21 cellular contexts compared by ENCODE assay signal in the genomic region with DNA sequence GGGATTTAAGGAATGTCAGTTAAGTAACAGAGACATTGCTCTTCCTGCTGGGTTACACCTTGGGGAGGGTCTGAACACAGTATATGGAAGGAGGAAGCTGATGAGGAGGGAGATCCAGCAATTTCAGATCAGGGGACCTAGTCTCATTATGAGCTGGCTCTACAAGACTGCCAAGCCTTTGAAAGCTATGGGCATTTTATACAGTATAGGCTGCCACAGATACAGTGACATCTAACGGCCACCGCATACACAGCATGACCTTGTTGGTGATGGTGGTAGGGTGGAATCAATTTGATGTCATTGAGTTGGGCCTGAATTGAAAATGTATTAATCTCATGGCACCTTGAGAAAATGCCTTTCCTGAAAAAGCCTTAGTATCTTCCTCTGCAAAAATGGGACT. TPM values are rescaled to one million over a fixed set of nuclear protein-coding genes. Genes with fewer than 3 reads are reported as not detected.
DNase-seq lines count a peak whose midpoint lies in the region; ATAC-seq and TF ChIP-seq lines count a peak whose summit lies in the region.
"Had no signal": no experiment of that assay in that cellular context is flagged by ENCODE, and none has a peak within 500 bp of the region (broad histone marks: within the 10 kb centered on the region; RNA-seq: fewer than 3 reads in every experiment).

No MANE protein-coding gene starts in this region.

- H3K4me2 ChIP-seq in IMR-90 (ENCODE audit: low read depth, low read length) (no peak overlapping the region), OCI-LY1 (ENCODE audit: low read length) (no peak overlapping the region)
- H3K4me2 ChIP-seq: BLaER1 had no signal

- no peak overlapping the region for H3K9ac ChIP-seq in IMR-90 (ENCODE audit: low read depth, low read length)
- no peak overlapping the region for H3K9ac ChIP-seq in OCI-LY1 (ENCODE audit: low read length)
- H3K9ac ChIP-seq: BLaER1 had no signal

- H3K9me1 ChIP-seq in IMR-90 (ENCODE audit: insufficient read depth, low read length) = no peaks in the 10 kb centered on the region

- no peak overlapping the region for H4K8ac ChIP-seq in IMR-90 (ENCODE audit: low read depth in 2 of 2, low read length in 2 of 2)

- TF ChIP-seq RAD21 in IMR-90 (IDR thresholded peaks at IDR 0.05; ENCODE audit: low read length) = no peak

- H3K9me3 ChIP-seq in IMR-90 (ENCODE audit: control insufficient read depth, insufficient read depth, low read length) (peaks cover 8% of the 10 kb centered on the region; the same call in 1 of the 2 replicates), OCI-LY1 (ENCODE audit: low read length) (no peaks in the 10 kb centered on the region), WERI-Rb-1 (ENCODE audit: severe bottlenecking) (peaks cover 5% of the 10 kb centered on the region)
- H3K9me3 ChIP-seq: SJCRH30 had no signal

- no peak overlapping the region for H3K14ac ChIP-seq in IMR-90 (replicated peaks; ENCODE audit: low read depth, low read length)

- dilution Hi-C loops in IMR-90 (cut with HindIII; ENCODE audit: low sequenced_read_pairs, unreplicated experiment) = no loop called here

- H3K56ac ChIP-seq in IMR-90 (ENCODE audit: extremely low read depth, insufficient read depth, low read length) = no peak overlapping the region

- no peak overlapping the region for H3K4me3 ChIP-seq in IMR-90 (ENCODE audit: insufficient read depth, low read depth, low read length)
- H3K4me3 ChIP-seq in OCI-LY1 (ENCODE audit: low read depth, low read length, poor library complexity, severe bottlenecking) = no peak overlapping the region
- H3K4me3 ChIP-seq in WERI-Rb-1 (ENCODE audit: low read depth, low read length) = no peak overlapping the region
- H3K4me3 ChIP-seq: BLaER1, SJCRH30 had no signal

- H4K5ac ChIP-seq in IMR-90 (ENCODE audit: low read depth, low read length) = no peak overlapping the region

- no peak for DNase-seq in IMR-90
- DNase-seq in WERI-Rb-1 = no peak
- no peak for DNase-seq in COLO668 (lab: John Stamatoyannopoulos, UW; ENCODE audit: unreplicated experiment)
- DNase-seq in activated gamma-delta T cell (lab: John Stamatoyannopoulos, UW) = no peak
- DNase-seq: ACHN; CD4-positive, alpha-beta memory T cell; DMS153; GDM1; KG1; NCI-H1105 treated with DMSO at 0.1 percent for 48 hours; NCI-H2029 treated with DMSO at 0.1 percent for 48 hours; NCI-H2171; NCI-H345; NCI-H524 treated with DMSO at 0.1 percent for 48 hours; SJCRH30; T-helper 17 cell had no signal

- no CpG with 5 or more reads among the region's 2 CpGs for WGBS in IMR-90 (ENCODE audit: extremely low coverage in 2 of 2, insufficient read length in 1 of 2), 2 experiments

- peak overlapping the region; percentile 73; the same call in 1 of the 2 replicates for H2BK120ac ChIP-seq in IMR-90 (ENCODE audit: low read depth, low read length)

- H2AK5ac ChIP-seq in IMR-90 (ENCODE audit: low read depth, low read length) = no peak overlapping the region

- H3K4me1 ChIP-seq in IMR-90 (ENCODE audit: control insufficient read depth, insufficient read depth, low read length) (no peaks in the 10 kb centered on the region), OCI-LY1 (ENCODE audit: insufficient read depth, low read length, severe bottlenecking) (no peaks in the 10 kb centered on the region)
- H3K4me1 ChIP-seq: BLaER1, SJCRH30 had no signal

- peak overlapping the region; percentile 39; the same call in 1 of the 2 replicates for H3K4ac ChIP-seq in IMR-90 (ENCODE audit: low read depth, low read length)

- H3K36me3 ChIP-seq in IMR-90 (ENCODE audit: control insufficient read depth, insufficient read depth, low read length) (no peaks in the 10 kb centered on the region), OCI-LY1 (ENCODE audit: insufficient read depth, low read length) (no peaks in the 10 kb centered on the region), WERI-Rb-1 (no peaks in the 10 kb centered on the region)
- H3K36me3 ChIP-seq: BLaER1, SJCRH30 had no signal

- POLR2A ChIA-PET in IMR-90 (lab: Charles Lee; ENCODE audit: unreplicated experiment) = no interaction called here

- ATAC-seq in IMR-90 (ENCODE audit: low read depth) (no peak), GM19455 (IDR thresholded peaks at IDR 0.05; ENCODE audit: unreplicated experiment) (no peak)
- ATAC-seq: T-helper 17 cell had no signal

- in situ Hi-C loops in IMR-90 (cut with MboI; ENCODE audit: low sequenced_read_pairs) = no loop called here

- no TSS peak for BruUV-seq in IMR-90 (replicated peaks; lab: Mats Ljungman, UMichigan)

- no peaks in the 10 kb centered on the region for H4K20me1 ChIP-seq in IMR-90 (ENCODE audit: insufficient read depth, low read length)
- no peaks in the 10 kb centered on the region for H4K20me1 ChIP-seq in OCI-LY1 (ENCODE audit: insufficient read depth, low read length)
- H4K20me1 ChIP-seq: BLaER1 had no signal

- intact Hi-C loops in IMR-90 (cut with micrococcal nuclease) = no loop called here

- no peaks in the 10 kb centered on the region for H3K79me1 ChIP-seq in IMR-90 (ENCODE audit: low read depth in 1 of 2, low read length in 2 of 2)

- H2BK20ac ChIP-seq in IMR-90 (ENCODE audit: low read depth, low read length) = no peak overlapping the region

- H3K23ac ChIP-seq in IMR-90 (ENCODE audit: low read depth, low read length) = no peak overlapping the region

- no peaks in the 10 kb centered on the region for H3K27me3 ChIP-seq in IMR-90 (ENCODE audit: control insufficient read depth, insufficient read depth, low read length)
- H3K27me3 ChIP-seq in OCI-LY1 (ENCODE audit: insufficient read depth, low read length) = no peaks in the 10 kb centered on the region
- H3K27me3 ChIP-seq in WERI-Rb-1 (ENCODE audit: insufficient read depth, low read depth, severe bottlenecking) = no peaks in the 10 kb centered on the region
- H3K27me3 ChIP-seq: BLaER1, SJCRH30 had no signal

- TF ChIP-seq CTCF in GM12872 (IDR thresholded peaks at IDR 0.05; ENCODE audit: insufficient read depth, low read depth, low read length) (0 out of 3 replicates have a peak, but pooled peaks have one; percentile 7), IMR-90 (conservative IDR thresholded peaks at IDR 0.05; ENCODE audit: low read depth, low read length) (no peak), OCI-LY1 (IDR thresholded peaks at IDR 0.05; ENCODE audit: low read length) (peak; percentile 39; the same call in 1 of the 2 replicates), WERI-Rb-1 (IDR thresholded peaks at IDR 0.05; ENCODE audit: low read depth, low read length) (peak; percentile 24; the same call in 1 of the 2 replicates)

- no peak overlapping the region for H2BK5ac ChIP-seq in IMR-90 (ENCODE audit: low read depth, low read length, poor library complexity, severe bottlenecking)

- no peak overlapping the region for H3K18ac ChIP-seq in IMR-90 (ENCODE audit: low read depth, low read length)

- H2AFZ ChIP-seq in IMR-90 (replicated peaks; ENCODE audit: low read length, poor library complexity) = no peak overlapping the region
- H2AFZ ChIP-seq in OCI-LY1 (ENCODE audit: low read length) = no peak overlapping the region

- 0 out of 2 replicates have a peak overlapping the region, but pooled peaks have one; percentile 32 for H4K91ac ChIP-seq in IMR-90 (ENCODE audit: insufficient read depth, low read depth, low read length)

- H3K79me2 ChIP-seq in OCI-LY1 (ENCODE audit: insufficient read depth, low read length) = no peaks in the 10 kb centered on the region

- H3K27ac ChIP-seq in IMR-90 (ENCODE audit: insufficient read depth, low read length) (no peak overlapping the region), OCI-LY1 (ENCODE audit: low read depth, low read length, poor library complexity, severe bottlenecking) (no peak overlapping the region), WERI-Rb-1 (no peak overlapping the region)
- H3K27ac ChIP-seq: BLaER1, SJCRH30 had no signal

- no peaks in the 10 kb centered on the region for H3K9me2 ChIP-seq in OCI-LY1 (ENCODE audit: low read depth, low read length)

- H2BK15ac ChIP-seq in IMR-90 (ENCODE audit: low read depth, low read length) = no peak overlapping the region; the same call in 2 of the 3 replicates

- no peak overlapping the region for H2AK9ac ChIP-seq in IMR-90 (replicated peaks; ENCODE audit: low read depth, low read length, poor library complexity)

- CTCF ChIA-PET in IMR-90 (lab: Yijun Ruan, JAX) = interaction anchor here (1.7 kb wide), 1 partner anchor 11 kb away, joined by 4 read pairs; no protein-coding TSS in a partner anchor

- H3F3A ChIP-seq in OCI-LY1 (ENCODE audit: insufficient read depth, low read length) = no peaks in the 10 kb centered on the region

- TF ChIP-seq POLR2A in IMR-90 (IDR thresholded peaks at IDR 0.05; ENCODE audit: low read depth, low read length) = no peak

TF ChIP-seq in IMR-90, 13 proteins besides CTCF, POLR2A, EP300 and RAD21:
- TF ChIP-seq FOS (IDR thresholded peaks at IDR 0.05; ENCODE audit: low read depth, low read length) (no peak), NFE2L2 (IDR thresholded peaks at IDR 0.05; ENCODE audit: low read depth, low read length) (no peak), MAFK (IDR thresholded peaks at IDR 0.05; ENCODE audit: low read depth, low read length) (no peak), MAZ (IDR thresholded peaks at IDR 0.05; ENCODE audit: borderline replicate concordance, low read depth, low read length) (no peak), RCOR1 (IDR thresholded peaks at IDR 0.05; ENCODE audit: insufficient replicate concordance, low read length) (no peak), CHD1 (IDR thresholded peaks at IDR 0.05; ENCODE audit: low read depth, low read length) (no peak)
- TF ChIP-seq, protein P1, sequence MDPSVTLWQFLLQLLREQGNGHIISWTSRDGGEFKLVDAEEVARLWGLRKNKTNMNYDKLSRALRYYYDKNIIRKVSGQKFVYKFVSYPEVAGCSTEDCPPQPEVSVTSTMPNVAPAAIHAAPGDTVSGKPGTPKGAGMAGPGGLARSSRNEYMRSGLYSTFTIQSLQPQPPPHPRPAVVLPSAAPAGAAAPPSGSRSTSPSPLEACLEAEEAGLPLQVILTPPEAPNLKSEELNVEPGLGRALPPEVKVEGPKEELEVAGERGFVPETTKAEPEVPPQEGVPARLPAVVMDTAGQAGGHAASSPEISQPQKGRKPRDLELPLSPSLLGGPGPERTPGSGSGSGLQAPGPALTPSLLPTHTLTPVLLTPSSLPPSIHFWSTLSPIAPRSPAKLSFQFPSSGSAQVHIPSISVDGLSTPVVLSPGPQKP (IDR thresholded peaks at IDR 0.05; ENCODE audit: borderline replicate concordance, low read depth, low read length) = no peak

RNA-seq across cellular contexts. Expression of a gene that starts 22.6 kb away (rescaled TPM):
- not detected in 2 replicates for total RNA-seq in IMR-90 (2012; rRNA removed)
- not detected in 2 replicates for polyA plus RNA-seq in IMR-90 (2012; rRNA removed)
- not detected in 2 replicates for polyA plus RNA-seq in IMR-90 (2012; cell fraction: cytosol; rRNA removed)
- not detected in 2 replicates for polyA plus RNA-seq in IMR-90 (2012; cell fraction: nucleus; rRNA removed; ENCODE audit: low replicate concordance)
- total RNA-seq: CD4-positive, alpha-beta memory T cell; H4; SJCRH30; T-helper 17 cell had no signal
- polyA plus RNA-seq: CD4-positive, alpha-beta memory T cell had no signal
